ENCODE assay signal across 17 cellular contexts in genomic region chr18:28127763-28128737, GRCh38. TPM values are rescaled to one million over a fixed set of nuclear protein-coding genes. Genes with fewer than 3 reads are reported as not detected.
DNase-seq lines count a peak whose midpoint lies in the region; ATAC-seq, FAIRE-seq and TF ChIP-seq lines count a peak whose summit lies in the region.
"Had no signal": no experiment of that assay in that cellular context is flagged by ENCODE, and none has a peak within 500 bp of the region (broad histone marks: within the 10 kb centered on the region; RNA-seq: fewer than 3 reads in every experiment).

No MANE protein-coding gene starts in this region.

- intact Hi-C loops in kidney (cut with DNase I), result no loop called here

- H3K36me3 ChIP-seq in kidney (ENCODE audit: control insufficient read depth in 1 of 2, insufficient read depth in 2 of 2, low read length in 2 of 2), result no peaks in the 10 kb centered on the region
- H3K36me3 ChIP-seq: neutrophil, upper lobe of left lung had no signal

- no peaks in the 10 kb centered on the region for H3K36me3 Mint-ChIP-seq in stimulated activated naive B cell treated with anti-CD40 and anti-IgM and Interleukin-4, amounts not matched to agents 10 μg/mL and 1 μg/mL and 100 μg/mL, for 72 hours
- H3K36me3 Mint-ChIP-seq: stimulated activated effector memory CD8-positive, alpha-beta T cell treated with anti-CD3 and anti-CD28 coated beads, Interleukin-12 subunit alpha, Interleukin-12 subunit beta, amount 100 ng/mL, for 72 hours had no signal

- peaks cover 0 to 4% of the 10 kb centered on the region in 2 donors for H3K4me1 ChIP-seq in kidney (ENCODE audit: control insufficient read depth in 1 of 2, insufficient read depth in 1 of 2, low read depth in 1 of 2, low read length in 2 of 2)
- H3K4me1 ChIP-seq: upper lobe of left lung had no signal

- H3K4me3 ChIP-seq in epithelial cell of proximal tubule (ENCODE audit: low read depth, low read length), result peak overlapping the region; percentile 21
- no peak overlapping the region for H3K4me3 ChIP-seq in kidney (ENCODE audit: low read length in 2 of 2)
- H3K4me3 ChIP-seq: upper lobe of left lung had no signal

- H3K9ac ChIP-seq in kidney (ENCODE audit: low read length in 2 of 2), result no peak overlapping the region

- H3K27ac Mint-ChIP-seq in stimulated activated naive B cell treated with anti-CD40 and anti-IgM and Interleukin-4, amounts not matched to agents 10 μg/mL and 1 μg/mL and 100 μg/mL, for 72 hours, result no peak overlapping the region
- H3K27ac Mint-ChIP-seq: activated CD8-positive, alpha-beta T cell treated with anti-CD3 and anti-CD28 coated beads, Interleukin-2, amount 10 ng/mL, durations not matched to agents 7 days and 5 days; stimulated activated effector memory CD8-positive, alpha-beta T cell treated with anti-CD3 and anti-CD28 coated beads, Interleukin-12 subunit alpha, Interleukin-12 subunit beta, amount 100 ng/mL, for 72 hours had no signal

- TF ChIP-seq CTCF in epithelial cell of proximal tubule (conservative IDR thresholded peaks at IDR 0.05; ENCODE audit: low read depth, low read length) (no peak), kidney (IDR thresholded peaks at IDR 0.05; ENCODE audit: borderline replicate concordance, extremely low read depth, insufficient read depth) (no peak)

- DNase-seq in EH (ENCODE audit: low read depth) (peak; percentile 48), RCC 7860 (ENCODE audit: low spot score) (peak; percentile 64), epithelial cell of proximal tubule (ENCODE audit: low read depth) (no peak), left lobe of liver (ENCODE audit: low spot score) (no peak), Ammon's horn (ENCODE audit: low spot score) (no peak), NCI-H1092 treated with DMSO at 0.1 percent for 48 hours (lab: John Stamatoyannopoulos, UW) (no peak), kidney (no peak)
- no peak for DNase-seq in stimulated activated naive B cell treated with anti-CD40 and anti-IgM and Interleukin-4, amounts not matched to agents 10 μg/mL and 1 μg/mL and 100 μg/mL, for 72 hours
- DNase-seq: activated CD8-positive, alpha-beta T cell treated with anti-CD3 and anti-CD28 coated beads, Interleukin-2, amount 10 ng/mL, durations not matched to agents 7 days and 5 days; AML-193; H7; Kasumi-1; midbrain; NCI-H187; upper lobe of left lung had no signal

- no peaks in the 10 kb centered on the region for H3K9me3 ChIP-seq in kidney (ENCODE audit: control insufficient read depth in 1 of 2, low read length in 2 of 2)
- H3K9me3 ChIP-seq: neutrophil, upper lobe of left lung had no signal

- no peaks in the 10 kb centered on the region for H3K4me1 Mint-ChIP-seq in stimulated activated naive B cell treated with anti-CD40 and anti-IgM and Interleukin-4, amounts not matched to agents 10 μg/mL and 1 μg/mL and 100 μg/mL, for 72 hours
- H3K4me1 Mint-ChIP-seq: stimulated activated effector memory CD8-positive, alpha-beta T cell treated with anti-CD3 and anti-CD28 coated beads, Interleukin-12 subunit alpha, Interleukin-12 subunit beta, amount 100 ng/mL, for 72 hours had no signal

- H3K9me3 Mint-ChIP-seq in stimulated activated naive B cell treated with anti-CD40 and anti-IgM and Interleukin-4, amounts not matched to agents 10 μg/mL and 1 μg/mL and 100 μg/mL, for 72 hours, result no peaks in the 10 kb centered on the region

- no peak overlapping the region for H3K4me3 Mint-ChIP-seq in stimulated activated naive B cell treated with anti-CD40 and anti-IgM and Interleukin-4, amounts not matched to agents 10 μg/mL and 1 μg/mL and 100 μg/mL, for 72 hours
- H3K4me3 Mint-ChIP-seq: activated CD8-positive, alpha-beta T cell treated with anti-CD3 and anti-CD28 coated beads, Interleukin-2, amount 10 ng/mL, durations not matched to agents 7 days and 5 days; stimulated activated effector memory CD8-positive, alpha-beta T cell treated with anti-CD3 and anti-CD28 coated beads, Interleukin-12 subunit alpha, Interleukin-12 subunit beta, amount 100 ng/mL, for 72 hours had no signal

- H3K27me3 Mint-ChIP-seq in stimulated activated naive B cell treated with anti-CD40 and anti-IgM and Interleukin-4, amounts not matched to agents 10 μg/mL and 1 μg/mL and 100 μg/mL, for 72 hours, result no peaks in the 10 kb centered on the region

- H3K27ac ChIP-seq in kidney (ENCODE audit: low read depth in 2 of 2, low read length in 2 of 2), result no peak overlapping the region
- H3K27ac ChIP-seq: neutrophil, upper lobe of left lung had no signal

- peak; percentile 77 for ATAC-seq in left lobe of liver
- ATAC-seq in stimulated activated naive B cell treated with anti-CD40 and anti-IgM and Interleukin-4, amounts not matched to agents 10 μg/mL and 1 μg/mL and 100 μg/mL, for 72 hours (replicated peaks), result no peak
- ATAC-seq: activated CD8-positive, alpha-beta T cell treated with anti-CD3 and anti-CD28 coated beads, Interleukin-2, amount 10 ng/mL, durations not matched to agents 7 days and 5 days; stimulated activated effector memory CD8-positive, alpha-beta T cell treated with anti-CD3 and anti-CD28 coated beads, Interleukin-12 subunit alpha, Interleukin-12 subunit beta, amount 100 ng/mL, for 72 hours had no signal

- FAIRE-seq in RCC 7860 (lab: Jason Lieb, UNC) (peak; percentile 75), kidney (lab: Jason Lieb, UNC) (no peak)

RNA-seq across cellular contexts. Expression of gene CDH2, which starts 48.9 kb away (rescaled TPM):
- total RNA-seq in epithelial cell of proximal tubule (74.5 and 78.2 TPM in 2 replicates), left lobe of liver (34.2 TPM), kidney (29.6 TPM)
- 6.3 TPM for polyA plus RNA-seq in kidney (ENCODE audit: insufficient read depth, low read depth, low replicate concordance)

Comparison
In these comparisons a context has a peak if more than half of its experiments do, and no peak if none do; other contexts are left out.
1. DNase-seq: peak in EH (single experiment) and RCC 7860 (single experiment); none in epithelial cell of proximal tubule (single experiment), left lobe of liver (single experiment), Ammon's horn (single experiment), NCI-H1092 treated with DMSO at 0.1 percent for 48 hours (single experiment), kidney (single experiment) and stimulated activated naive B cell treated with anti-CD40 and anti-IgM and Interleukin-4, amounts not matched to agents 10 μg/mL and 1 μg/mL and 100 μg/mL, for 72 hours (single experiment).